In the genomic region with DNA sequence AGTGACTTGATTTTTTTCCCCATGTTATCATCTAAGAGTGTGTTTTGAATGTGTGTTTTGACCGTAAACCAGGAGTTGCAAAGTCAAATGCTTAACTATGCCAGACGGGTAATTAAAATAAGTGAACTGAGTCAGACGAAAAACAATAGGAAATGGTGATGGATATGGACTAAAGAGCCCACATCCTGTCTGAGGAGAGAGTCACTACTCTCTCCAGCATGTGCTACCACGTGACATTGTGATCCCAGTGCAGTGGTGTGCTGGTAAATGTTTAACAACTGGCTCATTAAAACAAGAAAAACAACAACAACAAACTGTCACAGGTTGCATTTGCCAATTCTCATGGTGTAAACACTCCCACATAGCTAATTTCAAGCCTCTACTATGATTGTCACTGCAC, we compare ENCODE assay signal across 11 cellular contexts.
DNase-seq lines count a peak whose midpoint lies in the region; ATAC-seq and TF ChIP-seq lines count a peak whose summit lies in the region.
"Had no signal": no experiment of that assay in that cellular context is flagged by ENCODE, and none has a peak within 500 bp of the region (broad histone marks: within the 10 kb centered on the region; RNA-seq: fewer than 3 reads in every experiment).

No MANE protein-coding gene starts in this region.

- no peaks in the 10 kb centered on the region for H4K20me1 ChIP-seq in IMR-90 (ENCODE audit: insufficient read depth, low read length)

- WGBS in IMR-90 (ENCODE audit: extremely low coverage in 2 of 2, insufficient read length in 1 of 2), 2 experiments, result no CpG with 5 or more reads among the region's 4 CpGs

- no peak overlapping the region for H3K4me3 Mint-ChIP-seq in activated CD4-positive, alpha-beta T cell treated with anti-CD3 and anti-CD28 coated beads for 36 hours
- H3K4me3 Mint-ChIP-seq: T-helper 2 cell treated with Interferon-gamma antibody and Interleukin-4, amounts not matched to agents 5 μg/mL and 100 μg/mL, for 36 hours had no signal

- H3K36me3 ChIP-seq in IMR-90 (ENCODE audit: control insufficient read depth, insufficient read depth, low read length), result no peaks in the 10 kb centered on the region
- no peaks in the 10 kb centered on the region for H3K36me3 ChIP-seq in colonic mucosa
- H3K36me3 ChIP-seq: cardiac muscle cell had no signal

- H2AK9ac ChIP-seq in IMR-90 (replicated peaks; ENCODE audit: low read depth, low read length, poor library complexity), result no peak overlapping the region

- H2BK20ac ChIP-seq in IMR-90 (ENCODE audit: low read depth, low read length), result peak overlapping the region; percentile 7; the same call in 1 of the 2 replicates

- TF ChIP-seq RAD21 in IMR-90 (IDR thresholded peaks at IDR 0.05; ENCODE audit: low read length), result no peak

- no peak overlapping the region for H3K23ac ChIP-seq in IMR-90 (ENCODE audit: low read depth, low read length)

- H2AFZ ChIP-seq in IMR-90 (replicated peaks; ENCODE audit: low read length, poor library complexity), result no peak overlapping the region

- H3K4me1 Mint-ChIP-seq in activated CD4-positive, alpha-beta T cell treated with anti-CD3 and anti-CD28 coated beads for 36 hours, result peaks cover 3% of the 10 kb centered on the region

- peak; percentile 10 for DNase-seq in activated CD4-positive, alpha-beta T cell treated with anti-CD3 and anti-CD28 coated beads for 36 hours
- no peak for DNase-seq in activated CD4-positive, alpha-beta T cell treated with anti-CD3 and anti-CD28 coated beads, Interleukin-2, amount 50 U/mL, for 48 hours
- DNase-seq in IMR-90 (peak; percentile 74), dermis blood vessel endothelial cell (peak; percentile 88), retinal pigment epithelial cell (ENCODE audit: low read depth) (peak; percentile 51), colonic mucosa (no peak), AML-193 (lab: John Stamatoyannopoulos, UW) (no peak), DMS153 (lab: John Stamatoyannopoulos, UW) (no peak)
- DNase-seq: 8988T had no signal

- no peak overlapping the region for H2BK15ac ChIP-seq in IMR-90 (ENCODE audit: low read depth, low read length)

- intact Hi-C loops in activated CD4-positive, alpha-beta T cell treated with anti-CD3 and anti-CD28 coated beads for 36 hours (cut with DNase I, micrococcal nuclease), result no loop called here
- intact Hi-C loops in IMR-90 (cut with micrococcal nuclease), result no loop called here
- intact Hi-C loops in colonic mucosa (cut with DNase I), result no loop called here

- TF ChIP-seq POLR2A in IMR-90 (IDR thresholded peaks at IDR 0.05; ENCODE audit: low read depth, low read length), result no peak

- H3K9me3 ChIP-seq in IMR-90 (ENCODE audit: control insufficient read depth, insufficient read depth, low read length) (no peaks in the 10 kb centered on the region), colonic mucosa (no peaks in the 10 kb centered on the region)

- no peaks in the 10 kb centered on the region for H3K36me3 Mint-ChIP-seq in activated CD4-positive, alpha-beta T cell treated with anti-CD3 and anti-CD28 coated beads for 36 hours (ENCODE audit: low read depth)

- H3K9me1 ChIP-seq in IMR-90 (ENCODE audit: insufficient read depth, low read length), result no peaks in the 10 kb centered on the region; the same call in 1 of the 2 replicates

- H3K4me1 ChIP-seq in IMR-90 (ENCODE audit: control insufficient read depth, insufficient read depth, low read length), result peaks cover 12% of the 10 kb centered on the region
- H3K4me1 ChIP-seq in colonic mucosa, result no peaks in the 10 kb centered on the region

- no peak overlapping the region for H4K8ac ChIP-seq in IMR-90 (ENCODE audit: low read depth in 2 of 2, low read length in 2 of 2)

- dilution Hi-C loops in IMR-90 (cut with HindIII; ENCODE audit: low sequenced_read_pairs, unreplicated experiment), result no loop called here

- H3K4ac ChIP-seq in IMR-90 (ENCODE audit: low read depth, low read length), result no peak overlapping the region

- H2BK5ac ChIP-seq in IMR-90 (ENCODE audit: low read depth, low read length, poor library complexity, severe bottlenecking), result peak overlapping the region; percentile 82

- H3K27ac ChIP-seq in IMR-90 (ENCODE audit: insufficient read depth, low read length) (no peak overlapping the region), colonic mucosa (no peak overlapping the region)
- H3K27ac ChIP-seq: cardiac muscle cell had no signal

- H3K9ac ChIP-seq in IMR-90 (ENCODE audit: low read depth, low read length) (no peak overlapping the region), colonic mucosa (ENCODE audit: low read depth in 2 of 2, low read length in 2 of 2) (no peak overlapping the region)

- H3K27ac Mint-ChIP-seq in activated CD4-positive, alpha-beta T cell treated with anti-CD3 and anti-CD28 coated beads for 36 hours, result no peak overlapping the region
- H3K27ac Mint-ChIP-seq: T-helper 2 cell treated with Interferon-gamma antibody and Interleukin-4, amounts not matched to agents 5 μg/mL and 100 μg/mL, for 36 hours had no signal

- H2AK5ac ChIP-seq in IMR-90 (ENCODE audit: low read depth, low read length), result no peak overlapping the region

- H3K4me3 ChIP-seq in IMR-90 (ENCODE audit: insufficient read depth, low read depth, low read length), result no peak overlapping the region
- H3K4me3 ChIP-seq in retinal pigment epithelial cell (ENCODE audit: low read length), result no peak overlapping the region
- H3K4me3 ChIP-seq in colonic mucosa, result no peak overlapping the region
- H3K4me3 ChIP-seq: cardiac muscle cell had no signal

- CTCF ChIA-PET in activated CD4-positive, alpha-beta T cell treated with anti-CD3 and anti-CD28 coated beads for 36 hours (lab: Charles Lee), result no interaction called here
- CTCF ChIA-PET in IMR-90 (lab: Yijun Ruan, JAX), result no interaction called here

- H3K27me3 Mint-ChIP-seq in activated CD4-positive, alpha-beta T cell treated with anti-CD3 and anti-CD28 coated beads for 36 hours, result no peaks in the 10 kb centered on the region

- H4K5ac ChIP-seq in IMR-90 (ENCODE audit: low read depth, low read length), result no peak overlapping the region

- ATAC-seq in activated CD4-positive, alpha-beta T cell treated with anti-CD3 and anti-CD28 coated beads for 36 hours, result peak; percentile 65
- no peak for ATAC-seq in IMR-90 (ENCODE audit: low read depth)

- H3K18ac ChIP-seq in IMR-90 (ENCODE audit: low read depth, low read length), result no peak overlapping the region

- POLR2A ChIA-PET in activated CD4-positive, alpha-beta T cell treated with anti-CD3 and anti-CD28 coated beads for 36 hours (lab: Charles Lee), result no interaction called here
- POLR2A ChIA-PET in IMR-90 (lab: Charles Lee; ENCODE audit: unreplicated experiment), result no interaction called here

- H4K91ac ChIP-seq in IMR-90 (ENCODE audit: insufficient read depth, low read depth, low read length), result no peak overlapping the region

- no peak overlapping the region; the same call in 1 of the 2 replicates for H3K4me2 ChIP-seq in IMR-90 (ENCODE audit: low read depth, low read length)

- peak overlapping the region; percentile 31; the same call in 1 of the 2 replicates for H2BK120ac ChIP-seq in IMR-90 (ENCODE audit: low read depth, low read length)

- H3K56ac ChIP-seq in IMR-90 (ENCODE audit: extremely low read depth, insufficient read depth, low read length), result no peak overlapping the region

- in situ Hi-C loops in IMR-90 (cut with MboI; ENCODE audit: low sequenced_read_pairs), result no loop called here

- 0 out of 2 replicates have a peak overlapping the region, but pooled peaks have one; percentile 24 for H3K14ac ChIP-seq in IMR-90 (replicated peaks; ENCODE audit: low read depth, low read length)

- H3K79me1 ChIP-seq in IMR-90 (ENCODE audit: low read depth in 1 of 2, low read length in 2 of 2), result no peaks in the 10 kb centered on the region

- TF ChIP-seq CTCF in IMR-90 (conservative IDR thresholded peaks at IDR 0.05; ENCODE audit: low read depth, low read length) (no peak), retinal pigment epithelial cell (conservative IDR thresholded peaks at IDR 0.05; ENCODE audit: low read depth, low read length) (no peak), colonic mucosa (IDR thresholded peaks at IDR 0.05) (no peak)

- no peaks in the 10 kb centered on the region for H3K9me3 Mint-ChIP-seq in activated CD4-positive, alpha-beta T cell treated with anti-CD3 and anti-CD28 coated beads for 36 hours (ENCODE audit: low read depth)
- H3K9me3 Mint-ChIP-seq: T-helper 2 cell treated with Interferon-gamma antibody and Interleukin-4, amounts not matched to agents 5 μg/mL and 100 μg/mL, for 36 hours had no signal

- BruUV-seq in IMR-90 (replicated peaks; lab: Mats Ljungman, UMichigan), result no TSS peak

- H3K27me3 ChIP-seq in IMR-90 (ENCODE audit: control insufficient read depth, insufficient read depth, low read length) (no peaks in the 10 kb centered on the region), colonic mucosa (no peaks in the 10 kb centered on the region)
- H3K27me3 ChIP-seq: cardiac muscle cell had no signal

TF ChIP-seq in IMR-90, 13 proteins besides CTCF, POLR2A, EP300 and RAD21 (continues in another document):
- TF ChIP-seq MAZ (IDR thresholded peaks at IDR 0.05; ENCODE audit: borderline replicate concordance, low read depth, low read length), result no peak
- TF ChIP-seq CHD1 (IDR thresholded peaks at IDR 0.05; ENCODE audit: low read depth, low read length), result no peak
- TF ChIP-seq, protein P1, sequence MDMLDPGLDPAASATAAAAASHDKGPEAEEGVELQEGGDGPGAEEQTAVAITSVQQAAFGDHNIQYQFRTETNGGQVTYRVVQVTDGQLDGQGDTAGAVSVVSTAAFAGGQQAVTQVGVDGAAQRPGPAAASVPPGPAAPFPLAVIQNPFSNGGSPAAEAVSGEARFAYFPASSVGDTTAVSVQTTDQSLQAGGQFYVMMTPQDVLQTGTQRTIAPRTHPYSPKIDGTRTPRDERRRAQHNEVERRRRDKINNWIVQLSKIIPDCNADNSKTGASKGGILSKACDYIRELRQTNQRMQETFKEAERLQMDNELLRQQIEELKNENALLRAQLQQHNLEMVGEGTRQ (IDR thresholded peaks at IDR 0.05; ENCODE audit: low read depth, low read length), result peak; percentile 77
- TF ChIP-seq BHLHE40 (IDR thresholded peaks at IDR 0.05; ENCODE audit: low read depth, low read length), result 0 out of 2 replicates have a peak, but pooled peaks have one; percentile 37
- no peak for TF ChIP-seq SMC3 (IDR thresholded peaks at IDR 0.05; ENCODE audit: low read depth, low read length)
- no peak for TF ChIP-seq RFX5 (IDR thresholded peaks at IDR 0.05; ENCODE audit: low read depth, low read length)
- no peak for TF ChIP-seq ELK1 (IDR thresholded peaks at IDR 0.05; ENCODE audit: borderline replicate concordance, low read depth, low read length)
- no peak for TF ChIP-seq RCOR1 (IDR thresholded peaks at IDR 0.05; ENCODE audit: insufficient replicate concordance, low read length)
- no peak for TF ChIP-seq FOS (IDR thresholded peaks at IDR 0.05; ENCODE audit: low read depth, low read length)

Comparison
In these comparisons a context has a peak if more than half of its experiments do, and no peak if none do; other contexts are left out.
1. DNase-seq: peak in activated CD4-positive, alpha-beta T cell treated with anti-CD3 and anti-CD28 coated beads for 36 hours (single experiment), IMR-90 (single experiment), dermis blood vessel endothelial cell (single experiment) and retinal pigment epithelial cell (single experiment); none in activated CD4-positive, alpha-beta T cell treated with anti-CD3 and anti-CD28 coated beads, Interleukin-2, amount 50 U/mL, for 48 hours (0 of 2), colonic mucosa (single experiment), AML-193 (0 of 2) and DMS153 (single experiment).